ENCODE assay signal across 25 cellular contexts in the genomic region with DNA sequence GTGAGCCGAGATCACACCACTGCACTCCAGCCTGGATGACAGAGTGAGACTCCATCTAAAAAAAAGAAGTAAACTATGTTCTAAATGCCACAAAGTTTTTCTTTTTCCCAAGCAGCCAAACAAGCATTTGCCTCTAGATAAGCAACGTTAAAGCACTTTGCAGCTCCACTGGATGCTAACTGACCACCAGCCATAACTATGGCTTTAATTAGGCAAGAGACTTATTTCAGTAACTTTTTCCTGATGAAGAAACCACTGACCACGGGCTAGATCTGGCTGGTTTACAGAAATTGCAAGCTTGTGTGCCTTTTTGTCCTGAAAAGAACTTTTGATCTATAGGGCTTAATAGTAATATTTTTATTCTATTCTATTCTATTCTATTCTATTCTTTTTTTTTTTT. TPM values are rescaled to one million over a fixed set of nuclear protein-coding genes. Genes with fewer than 3 reads are reported as not detected.
"Had no signal": no experiment of that assay in that cellular context is flagged by ENCODE, and none has a peak within 500 bp of the region (broad histone marks: within the 10 kb centered on the region; RNA-seq: fewer than 3 reads in every experiment).

No MANE protein-coding gene starts in this region.

- H3K9me3 ChIP-seq: adrenal gland had no signal

- DNase-seq: activated CD4-positive, alpha-beta T cell treated with anti-CD3 and anti-CD28 coated beads for 48 hours; activated CD4-positive, alpha-beta T cell treated with anti-CD3 and anti-CD28 coated beads, Interleukin-2, amount 50 U/mL, for 4 hours; activated CD4-positive, CD25-positive, alpha-beta regulatory T cell treated with anti-CD3 and anti-CD28 coated beads, Interleukin-2, amount 50 U/mL, for 72 hours; activated CD8-positive, alpha-beta memory T cell treated with anti-CD3 and anti-CD28 coated beads, Interleukin-2, amount 50 U/mL, for 48 hours; activated CD8-positive, alpha-beta T cell treated with anti-CD3 and anti-CD28 coated beads, Interleukin-2, amount 10 ng/mL, durations not matched to agents 7 days and 5 days; activated naive CD4-positive, alpha-beta T cell treated with anti-CD3 and anti-CD28 coated beads, Interleukin-2, amount 50 U/mL, for 16 hours; activated naive CD8-positive, alpha-beta T cell treated with anti-CD3 and anti-CD28 coated beads, Interleukin-2, amount 10 ng/mL, durations not matched to agents 7 days and 5 days; activated T-cell treated with anti-CD3 and anti-CD28 coated beads, Interleukin-2, amount 50 U/mL, for 1 hour; adrenal gland; anterior cingulate cortex; cerebellar nuclear complex; MM.1S; NCI-H1105; NCI-H1436; NCI-H1694 treated with DMSO at 0.1 percent for 48 hours; NCI-H2029 treated with DMSO at 0.1 percent for 48 hours; NCI-H510A treated with DMSO at 0.1 percent for 48 hours; NCI-H69; NK-92 treated with Interleukin-12 subunit alpha and Interleukin-12 subunit beta, amount 100 ng/mL, for 24 hours; PC-9; SIG-M5; SK-N-SH had no signal

- H3K4me1 ChIP-seq: adrenal gland had no signal

- H3K27ac ChIP-seq: adrenal gland, PC-9 had no signal

- FAIRE-seq: colon had no signal

- H3K9ac ChIP-seq: SK-N-SH had no signal

- ATAC-seq: activated CD8-positive, alpha-beta T cell treated with anti-CD3 and anti-CD28 coated beads, Interleukin-2, amount 10 ng/mL, durations not matched to agents 7 days and 5 days; WTC11 had no signal

- H2AFZ ChIP-seq: PC-9 had no signal

- H3K4me3 ChIP-seq: adrenal gland, PC-9 had no signal

- H3K36me3 ChIP-seq: adrenal gland had no signal

- H3K4me2 ChIP-seq: PC-9, SK-N-SH had no signal

RNA-seq across cellular contexts. Expression of gene CD70, which starts 22.1 kb away (rescaled TPM):
- total RNA-seq: cardiac septum, PC-9 had no signal

RNA-seq across cellular contexts. Expression of gene TNFSF9, which starts 38.0 kb away (rescaled TPM):
- total RNA-seq: cardiac septum had no signal
